Comparison of ENCODE assay signal across 8 cellular contexts in genomic region chr12:56315626-56316473, GRCh38. TPM values are rescaled to one million over a fixed set of nuclear protein-coding genes. Genes with fewer than 3 reads are reported as not detected.
DNase-seq lines count a peak whose midpoint lies in the region; TF ChIP-seq lines count a peak whose summit lies in the region.

CNPY2 (minus strand) TSS chr12:56315988; CDS start chr12:56315217, 771 bp downstream.

- peaks cover 14% of the 10 kb centered on the region for H3K36me3 ChIP-seq in SK-N-MC (ENCODE audit: insufficient read depth, low read length)

- peak within 1 kb of the TSS; percentile 98 for H3K27ac Mint-ChIP-seq in HFFc6
- peak within 1 kb of the TSS; percentile 93 for H3K27ac Mint-ChIP-seq in activated naive CD4-positive, alpha-beta T cell treated with anti-CD3 and anti-CD28 coated beads, Interleukin-2, amount 10 ng/mL, durations not matched to agents 7 days and 5 days

- peak within 1 kb of the TSS; percentile 92 for H3K9ac ChIP-seq in SK-N-MC (ENCODE audit: insufficient read length)

- H3K36me3 Mint-ChIP-seq in HFFc6 (ENCODE audit: low read depth): peaks cover 18% of the 10 kb centered on the region; the same call in 1 of the 2 replicates
- H3K36me3 Mint-ChIP-seq in activated naive CD4-positive, alpha-beta T cell treated with anti-CD3 and anti-CD28 coated beads, Interleukin-2, amount 10 ng/mL, durations not matched to agents 7 days and 5 days: peaks cover 26% of the 10 kb centered on the region

- CTCF ChIA-PET in activated naive CD4-positive, alpha-beta T cell treated with anti-CD3 and anti-CD28 coated beads, Interleukin-2, amount 10 ng/mL, durations not matched to agents 7 days and 5 days (lab: Charles Lee): interaction anchor here (0.5 to 2.3 kb wide), 7 partner anchors 11 to 198 kb away, joined by 3 to 7 read pairs (median 3); partner anchors contain the start of genes CS and ZC3H10

- TF ChIP-seq POLR2A in NB4 (IDR thresholded peaks at IDR 0.05; ENCODE audit: extremely low read depth, insufficient read length): peak; percentile 80

- peak within 1 kb of the TSS; percentile 94 for H3K4me3 ChIP-seq in NB4 (ENCODE audit: low read depth, low read length)
- H3K4me3 ChIP-seq in SK-N-MC: peak within 1 kb of the TSS; percentile 98

- DNase-seq in GM04504 (ENCODE audit: low read depth) (peak; percentile 93), HFFc6 (peak; percentile 98), NB4 (ENCODE audit: low read depth) (peak; percentile 99), SK-N-MC (ENCODE audit: low read depth, low spot score) (peak; percentile 87), germinal center (ENCODE audit: low spot score) (peak; percentile 93), non-pigmented ciliary epithelial cell (ENCODE audit: low read depth) (peak; percentile 92), superior temporal gyrus (ENCODE audit: extremely low spot score) (peak; percentile 94)
- DNase-seq in activated naive CD4-positive, alpha-beta T cell treated with anti-CD3 and anti-CD28 coated beads, Interleukin-2, amount 10 ng/mL, durations not matched to agents 7 days and 5 days: peak; percentile 98

- H3K9me3 Mint-ChIP-seq in HFFc6: no peaks in the 10 kb centered on the region
- H3K9me3 Mint-ChIP-seq in activated naive CD4-positive, alpha-beta T cell treated with anti-CD3 and anti-CD28 coated beads, Interleukin-2, amount 10 ng/mL, durations not matched to agents 7 days and 5 days: no peaks in the 10 kb centered on the region

- H3K4me3 Mint-ChIP-seq in HFFc6: peak within 1 kb of the TSS; percentile 99
- H3K4me3 Mint-ChIP-seq in activated naive CD4-positive, alpha-beta T cell treated with anti-CD3 and anti-CD28 coated beads, Interleukin-2, amount 10 ng/mL, durations not matched to agents 7 days and 5 days: peak within 1 kb of the TSS; percentile 92

- peaks cover 8% of the 10 kb centered on the region; the same call in 1 of the 2 replicates for H3K4me1 Mint-ChIP-seq in HFFc6 (ENCODE audit: low read depth)
- peaks cover 19% of the 10 kb centered on the region for H3K4me1 Mint-ChIP-seq in activated naive CD4-positive, alpha-beta T cell treated with anti-CD3 and anti-CD28 coated beads, Interleukin-2, amount 10 ng/mL, durations not matched to agents 7 days and 5 days

- H3K27me3 Mint-ChIP-seq in HFFc6 (ENCODE audit: insufficient read depth): no peaks in the 10 kb centered on the region; the same call in 1 of the 2 replicates
- H3K27me3 Mint-ChIP-seq in activated naive CD4-positive, alpha-beta T cell treated with anti-CD3 and anti-CD28 coated beads, Interleukin-2, amount 10 ng/mL, durations not matched to agents 7 days and 5 days: no peaks in the 10 kb centered on the region

- no peaks in the 10 kb centered on the region for H3K9me3 ChIP-seq in SK-N-MC (ENCODE audit: low read depth, low read length)

- TF ChIP-seq CTCF in HFFc6 (IDR thresholded peaks at IDR 0.05) (peak; percentile 68), NB4 (IDR thresholded peaks at IDR 0.05; ENCODE audit: low read depth, low read length) (no peak)

- H3K27ac ChIP-seq in SK-N-MC: peak within 1 kb of the TSS; percentile 88

RNA-seq across cellular contexts. Expression of gene CNPY2, which starts in this region (rescaled TPM):
- total RNA-seq in HFFc6 (2021; fragmentation: NEBNext Ultra II Directional; extraction: Animal tissue kit (Norgen Biotek cat#: 25700)): 100 to 1,000 TPM; 177 to 275 (median 188) TPM

Comparison
In these comparisons a context has a peak if more than half of its experiments do, and no peak if none do; other contexts are left out.
1. Peak in every context shown above with its lines: DNase-seq, H3K4me3 ChIP-seq and H3K27ac ChIP-seq.